8 cellular contexts compared by ENCODE assay signal in the genomic region with DNA sequence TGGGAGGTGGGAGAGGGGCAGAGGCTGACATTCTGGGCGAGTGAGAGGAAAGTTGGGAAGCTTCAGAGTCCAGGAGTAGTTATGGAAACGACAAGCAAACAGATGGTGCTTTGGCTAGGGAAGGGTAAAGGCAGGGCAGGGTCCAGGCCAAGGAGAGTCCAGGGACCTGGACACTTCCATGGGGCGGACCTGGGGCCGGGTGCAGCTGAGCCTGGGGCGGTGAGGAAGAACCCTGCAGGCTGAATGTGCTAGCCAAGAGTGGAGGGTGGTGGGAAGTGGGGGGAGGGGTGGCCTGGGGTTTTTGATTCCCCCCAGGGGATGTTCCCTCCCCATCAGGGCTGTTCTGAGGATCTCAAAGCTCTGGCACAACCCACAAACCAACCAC. TPM values are rescaled to one million over a fixed set of nuclear protein-coding genes. Genes with fewer than 3 reads are reported as not detected.
DNase-seq lines count a peak whose midpoint lies in the region; ATAC-seq and TF ChIP-seq lines count a peak whose summit lies in the region.

No MANE protein-coding gene starts in this region.

- H3K27ac Mint-ChIP-seq in T-cell, result peak overlapping the region; percentile 97 to 99

- no peaks in the 10 kb centered on the region for H3K9me3 Mint-ChIP-seq in T-cell

- ATAC-seq in T-cell (replicated peaks in 1 of 4) (no peak), sciatic nerve (peak; percentile 8), HG02642 (IDR thresholded peaks at IDR 0.05; ENCODE audit: poor library complexity, unreplicated experiment) (no peak), HG02981 (IDR thresholded peaks at IDR 0.05; ENCODE audit: unreplicated experiment) (no peak)

- intact Hi-C loops in sciatic nerve (cut with DNase I), result no loop called here

- peak overlapping the region; percentile 89 to 96 (median 92) for H3K4me3 Mint-ChIP-seq in T-cell

- H3K4me3 ChIP-seq in GM12864 (ENCODE audit: low read depth, low read length), result peak overlapping the region; percentile 71

- DNase-seq in GM12864 (ENCODE audit: low read depth) (no peak), T-cell (no peak), germinal center (ENCODE audit: low spot score) (peak; percentile 48), sciatic nerve (ENCODE audit: low spot score) (no peak), NCI-H1417 treated with DMSO at 0.1 percent for 48 hours (lab: John Stamatoyannopoulos, UW) (no peak), ecto neural progenitor cell (ENCODE audit: low spot score) (no peak)

- no peaks in the 10 kb centered on the region for H3K27me3 Mint-ChIP-seq in T-cell

- CTCF ChIA-PET in T-cell (lab: Charles Lee), result interaction anchor here (0.6 to 1.4 kb wide), 4 partner anchors 9 to 1544 kb away, joined by 3 to 6 read pairs (median 5); no protein-coding TSS in a partner anchor

- POLR2A ChIA-PET in T-cell (lab: Charles Lee), result interaction anchor here in 1 of 2 donors (0.5 kb wide), 1 partner anchor 143 kb away, joined by 4 read pairs; no protein-coding TSS in a partner anchor

- H3K4me1 Mint-ChIP-seq in T-cell, result peaks cover 65 to 68% (median 66%) of the 10 kb centered on the region in 3 donors

- peaks cover 18% of the 10 kb centered on the region for H3K36me3 Mint-ChIP-seq in T-cell

- no peak for TF ChIP-seq CTCF in GM12864 (IDR thresholded peaks at IDR 0.05; ENCODE audit: low read depth, low read length, missing control alignments)

RNA-seq across cellular contexts. Expression of gene PPP1R9B, which starts 2.6 kb away (rescaled TPM):
- total RNA-seq in T-cell (10 to 100 TPM; 69.5 to 95.9 (median 91.3) TPM), sciatic nerve (58.8 TPM)

RNA-seq across cellular contexts. Expression of gene SAMD14, which starts 17.9 kb away (rescaled TPM):
- total RNA-seq in T-cell (under 1 TPM; 0.23 to 0.70 (median 0.35) TPM), sciatic nerve (2.5 TPM)

RNA-seq across cellular contexts. Expression of gene SGCA, which starts 18.0 kb away (rescaled TPM):
- total RNA-seq in T-cell (under 1 TPM in 1 of 5 donors, not detected in 4; 0.33 TPM), sciatic nerve (3.5 TPM)

RNA-seq across cellular contexts. Expression of gene PDK2, which starts 52.7 kb away (rescaled TPM):
- total RNA-seq in T-cell (10 to 100 TPM; 18.8 to 37.2 (median 30.0) TPM), sciatic nerve (48.6 TPM)

RNA-seq across cellular contexts. Expression of gene COL1A1, which starts 53.6 kb away (rescaled TPM):
- 10 to 100 TPM in 2 of 5 donors, 1 to 10 TPM in 3; 4.1 to 21.0 (median 6.6) TPM for total RNA-seq in T-cell
- total RNA-seq in sciatic nerve, result 262 TPM
